In genomic region chr5:42745426-42745825, GRCh38 we compare ENCODE assay signal across 14 cellular contexts. TPM values are rescaled to one million over a fixed set of nuclear protein-coding genes. Genes with fewer than 3 reads are reported as not detected.
DNase-seq lines count a peak whose midpoint lies in the region; ATAC-seq and TF ChIP-seq lines count a peak whose summit lies in the region.
"Had no signal": no experiment of that assay in that cellular context is flagged by ENCODE, and none has a peak within 500 bp of the region (broad histone marks: within the 10 kb centered on the region; RNA-seq: fewer than 3 reads in every experiment).

No MANE protein-coding gene starts in this region.

- TF ChIP-seq POLR2A in ovary (IDR thresholded peaks at IDR 0.05) (no peak), uterus (IDR thresholded peaks at IDR 0.05) (no peak)

- no peak overlapping the region for H3K9ac ChIP-seq in NT2/D1 (ENCODE audit: insufficient read length, low read depth)

- no peaks in the 10 kb centered on the region for H3K36me3 Mint-ChIP-seq in activated CD8-positive, alpha-beta T cell treated with anti-CD3 and anti-CD28 coated beads for 36 hours (ENCODE audit: low read depth)
- no peaks in the 10 kb centered on the region for H3K36me3 Mint-ChIP-seq in activated CD8-positive, alpha-beta T cell treated with anti-CD3 and anti-CD28 coated beads, Interleukin-2, amount 10 ng/mL, durations not matched to agents 7 days and 5 days (ENCODE audit: low read depth)
- H3K36me3 Mint-ChIP-seq: brain had no signal

- no peak for TF ChIP-seq EP300 in ovary (IDR thresholded peaks at IDR 0.05)

- no peak for ATAC-seq in activated CD8-positive, alpha-beta T cell treated with anti-CD3 and anti-CD28 coated beads for 36 hours
- ATAC-seq in activated CD8-positive, alpha-beta T cell treated with anti-CD3 and anti-CD28 coated beads, Interleukin-2, amount 10 ng/mL, durations not matched to agents 7 days and 5 days: no peak

- H3K4me3 Mint-ChIP-seq in activated CD8-positive, alpha-beta T cell treated with anti-CD3 and anti-CD28 coated beads for 36 hours: no peak overlapping the region
- H3K4me3 Mint-ChIP-seq in activated CD8-positive, alpha-beta T cell treated with anti-CD3 and anti-CD28 coated beads, Interleukin-2, amount 10 ng/mL, durations not matched to agents 7 days and 5 days: no peak overlapping the region
- H3K4me3 Mint-ChIP-seq: brain; CD4-positive, alpha-beta T cell; stimulated activated naive CD8-positive, alpha-beta T cell treated with anti-CD3 and anti-CD28 coated beads, Interleukin-15, Interleukin-2, amounts not matched to agents 100 ng/mL and 50 ng/mL, for 24 hours had no signal

- intact Hi-C loops in activated CD8-positive, alpha-beta T cell treated with anti-CD3 and anti-CD28 coated beads for 36 hours (cut with micrococcal nuclease): no loop called here
- intact Hi-C loops in ovary (cut with DNase I): no loop called here
- intact Hi-C loops in uterus (cut with DNase I; ENCODE audit: low total_unique reads): no loop called here

- H3K4me3 ChIP-seq in NT2/D1 (ENCODE audit: insufficient read length, low read depth): no peak overlapping the region
- H3K4me3 ChIP-seq in fibroblast of pulmonary artery (replicated peaks; ENCODE audit: low read depth, low read length): no peak overlapping the region
- no peak overlapping the region for H3K4me3 ChIP-seq in ovary
- no peak overlapping the region for H3K4me3 ChIP-seq in uterus
- H3K4me3 ChIP-seq: sigmoid colon had no signal

- WGBS in ovary, 3 donors: 18 to 24% (median 23%) methylated on average over 4 of the region's 4 CpGs

- H3K27me3 ChIP-seq in NT2/D1 (ENCODE audit: insufficient read depth, insufficient read length) (no peaks in the 10 kb centered on the region), ovary (no peaks in the 10 kb centered on the region), uterus (no peaks in the 10 kb centered on the region)
- H3K27me3 ChIP-seq: sigmoid colon had no signal

- POLR2A ChIA-PET in activated CD8-positive, alpha-beta T cell treated with anti-CD3 and anti-CD28 coated beads for 36 hours (lab: Charles Lee): no interaction called here
- POLR2A ChIA-PET in activated CD8-positive, alpha-beta T cell treated with anti-CD3 and anti-CD28 coated beads, Interleukin-2, amount 10 ng/mL, durations not matched to agents 7 days and 5 days (lab: Charles Lee): no interaction called here

- no peaks in the 10 kb centered on the region for H3K27me3 Mint-ChIP-seq in activated CD8-positive, alpha-beta T cell treated with anti-CD3 and anti-CD28 coated beads for 36 hours
- peaks cover 2% of the 10 kb centered on the region for H3K27me3 Mint-ChIP-seq in activated CD8-positive, alpha-beta T cell treated with anti-CD3 and anti-CD28 coated beads, Interleukin-2, amount 10 ng/mL, durations not matched to agents 7 days and 5 days (ENCODE audit: low read depth)
- H3K27me3 Mint-ChIP-seq: brain; CD4-positive, alpha-beta T cell; stimulated activated naive CD8-positive, alpha-beta T cell treated with anti-CD3 and anti-CD28 coated beads, Interleukin-15, Interleukin-2, amounts not matched to agents 100 ng/mL and 50 ng/mL, for 24 hours had no signal

- no peaks in the 10 kb centered on the region for H3K4me1 ChIP-seq in NT2/D1 (ENCODE audit: insufficient read depth, insufficient read length)
- no peaks in the 10 kb centered on the region for H3K4me1 ChIP-seq in ovary (ENCODE audit: insufficient read depth)
- H3K4me1 ChIP-seq in uterus: no peaks in the 10 kb centered on the region
- H3K4me1 ChIP-seq: sigmoid colon had no signal

- H3K36me3 ChIP-seq in NT2/D1 (ENCODE audit: insufficient read depth, insufficient read length, low read length): no peaks in the 10 kb centered on the region
- no peaks in the 10 kb centered on the region for H3K36me3 ChIP-seq in ovary
- H3K36me3 ChIP-seq in uterus: no peaks in the 10 kb centered on the region
- H3K36me3 ChIP-seq: sigmoid colon had no signal

- peak; percentile 42 for TF ChIP-seq CTCF in activated CD8-positive, alpha-beta T cell treated with anti-CD3 and anti-CD28 coated beads for 36 hours (IDR thresholded peaks at IDR 0.05)
- TF ChIP-seq CTCF in fibroblast of pulmonary artery (IDR thresholded peaks at IDR 0.05; ENCODE audit: low read length, missing control alignments): peak; percentile 56
- TF ChIP-seq CTCF in ovary (IDR thresholded peaks at IDR 0.05): no peak
- TF ChIP-seq CTCF in uterus (IDR thresholded peaks at IDR 0.05): no peak

- peaks cover 6% of the 10 kb centered on the region for H3K4me1 Mint-ChIP-seq in activated CD8-positive, alpha-beta T cell treated with anti-CD3 and anti-CD28 coated beads for 36 hours (ENCODE audit: low read depth)
- H3K4me1 Mint-ChIP-seq in activated CD8-positive, alpha-beta T cell treated with anti-CD3 and anti-CD28 coated beads, Interleukin-2, amount 10 ng/mL, durations not matched to agents 7 days and 5 days (ENCODE audit: low read depth): peaks cover 10% of the 10 kb centered on the region
- H3K4me1 Mint-ChIP-seq: brain had no signal

- CTCF ChIA-PET in activated CD8-positive, alpha-beta T cell treated with anti-CD3 and anti-CD28 coated beads for 36 hours (lab: Charles Lee): interaction anchor here (0.7 to 1.7 kb wide), 8 partner anchors 9 to 361 kb away, joined by 3 to 6 read pairs (median 3); no protein-coding TSS in a partner anchor
- CTCF ChIA-PET in activated CD8-positive, alpha-beta T cell treated with anti-CD3 and anti-CD28 coated beads, Interleukin-2, amount 10 ng/mL, durations not matched to agents 7 days and 5 days (lab: Charles Lee): interaction anchor here (0.6 to 1.5 kb wide), 7 partner anchors 11 to 57 kb away, joined by 3 to 5 read pairs (median 4); no protein-coding TSS in a partner anchor

- no peaks in the 10 kb centered on the region for H3K9me3 Mint-ChIP-seq in activated CD8-positive, alpha-beta T cell treated with anti-CD3 and anti-CD28 coated beads for 36 hours
- no peaks in the 10 kb centered on the region for H3K9me3 Mint-ChIP-seq in activated CD8-positive, alpha-beta T cell treated with anti-CD3 and anti-CD28 coated beads, Interleukin-2, amount 10 ng/mL, durations not matched to agents 7 days and 5 days (ENCODE audit: insufficient read depth)
- H3K9me3 Mint-ChIP-seq: CD4-positive, alpha-beta T cell; stimulated activated naive CD8-positive, alpha-beta T cell treated with anti-CD3 and anti-CD28 coated beads, Interleukin-15, Interleukin-2, amounts not matched to agents 100 ng/mL and 50 ng/mL, for 24 hours had no signal

- no peaks in the 10 kb centered on the region for H3K9me3 ChIP-seq in NT2/D1 (ENCODE audit: insufficient read depth, low read length)
- no peaks in the 10 kb centered on the region for H3K9me3 ChIP-seq in ovary
- H3K9me3 ChIP-seq in uterus: no peaks in the 10 kb centered on the region
- H3K9me3 ChIP-seq: sigmoid colon had no signal

- DNase-seq in activated CD8-positive, alpha-beta T cell treated with anti-CD3 and anti-CD28 coated beads for 36 hours: peak; percentile 15
- DNase-seq in activated CD8-positive, alpha-beta T cell treated with anti-CD3 and anti-CD28 coated beads, Interleukin-2, amount 10 ng/mL, durations not matched to agents 7 days and 5 days: no peak
- DNase-seq in NT2/D1 (ENCODE audit: low read depth, low spot score): peak; percentile 20
- DNase-seq in fibroblast of pulmonary artery (ENCODE audit: low read depth): peak; percentile 26
- peak; percentile 33 for DNase-seq in superior temporal gyrus (ENCODE audit: extremely low spot score)
- no peak for DNase-seq in ovary
- no peak for DNase-seq in cerebellar nuclear complex (lab: John Stamatoyannopoulos, UW)
- DNase-seq in uterus: no peak
- DNase-seq: activated CD4-positive, alpha-beta T cell treated with anti-CD3 and anti-CD28 coated beads, Interleukin-2, amount 50 U/mL, for 4 hours; CD4-positive, alpha-beta T cell; NCI-H774; sigmoid colon had no signal

- H3K27ac ChIP-seq in ovary (no peak overlapping the region), uterus (no peak overlapping the region)
- H3K27ac ChIP-seq: sigmoid colon had no signal

- no peak overlapping the region for H3K27ac Mint-ChIP-seq in activated CD8-positive, alpha-beta T cell treated with anti-CD3 and anti-CD28 coated beads for 36 hours
- H3K27ac Mint-ChIP-seq in activated CD8-positive, alpha-beta T cell treated with anti-CD3 and anti-CD28 coated beads, Interleukin-2, amount 10 ng/mL, durations not matched to agents 7 days and 5 days: no peak overlapping the region
- H3K27ac Mint-ChIP-seq: brain; CD4-positive, alpha-beta T cell; stimulated activated naive CD8-positive, alpha-beta T cell treated with anti-CD3 and anti-CD28 coated beads, Interleukin-15, Interleukin-2, amounts not matched to agents 100 ng/mL and 50 ng/mL, for 24 hours had no signal

RNA-seq across cellular contexts. Expression of gene CCDC152, which starts 11.2 kb away (rescaled TPM):
- 10 to 100 TPM; 10.1 to 10.8 TPM for total RNA-seq in activated CD8-positive, alpha-beta T cell treated with anti-CD3 and anti-CD28 coated beads for 36 hours
- total RNA-seq in activated CD8-positive, alpha-beta T cell treated with anti-CD3 and anti-CD28 coated beads, Interleukin-2, amount 10 ng/mL, durations not matched to agents 7 days and 5 days: 1 to 10 TPM; 6.5 to 7.0 TPM
- total RNA-seq in ovary: 1 to 10 TPM; 1.7 to 5.5 (median 3.7) TPM
- 1 to 10 TPM; 2.5 to 3.3 TPM for polyA plus RNA-seq in ovary
- total RNA-seq in uterus: 1 to 10 TPM in 1 of 4 donors, under 1 TPM in 1, not detected in 2; 0.76 to 3.9 TPM

Comparison
In these comparisons a context has a peak if more than half of its experiments do, and no peak if none do; other contexts are left out.
1. DNase-seq: peak in activated CD8-positive, alpha-beta T cell treated with anti-CD3 and anti-CD28 coated beads for 36 hours (single experiment), NT2/D1 (single experiment), fibroblast of pulmonary artery (single experiment) and superior temporal gyrus (single experiment); none in activated CD8-positive, alpha-beta T cell treated with anti-CD3 and anti-CD28 coated beads, Interleukin-2, amount 10 ng/mL, durations not matched to agents 7 days and 5 days (single experiment), ovary (0 of 5), cerebellar nuclear complex (0 of 2) and uterus (0 of 2).
2. CTCF ChIP-seq: peak in activated CD8-positive, alpha-beta T cell treated with anti-CD3 and anti-CD28 coated beads for 36 hours (single experiment) and fibroblast of pulmonary artery (single experiment); none in ovary (0 of 3) and uterus (0 of 4).